17 cellular contexts compared by ENCODE assay signal in the genomic region with DNA sequence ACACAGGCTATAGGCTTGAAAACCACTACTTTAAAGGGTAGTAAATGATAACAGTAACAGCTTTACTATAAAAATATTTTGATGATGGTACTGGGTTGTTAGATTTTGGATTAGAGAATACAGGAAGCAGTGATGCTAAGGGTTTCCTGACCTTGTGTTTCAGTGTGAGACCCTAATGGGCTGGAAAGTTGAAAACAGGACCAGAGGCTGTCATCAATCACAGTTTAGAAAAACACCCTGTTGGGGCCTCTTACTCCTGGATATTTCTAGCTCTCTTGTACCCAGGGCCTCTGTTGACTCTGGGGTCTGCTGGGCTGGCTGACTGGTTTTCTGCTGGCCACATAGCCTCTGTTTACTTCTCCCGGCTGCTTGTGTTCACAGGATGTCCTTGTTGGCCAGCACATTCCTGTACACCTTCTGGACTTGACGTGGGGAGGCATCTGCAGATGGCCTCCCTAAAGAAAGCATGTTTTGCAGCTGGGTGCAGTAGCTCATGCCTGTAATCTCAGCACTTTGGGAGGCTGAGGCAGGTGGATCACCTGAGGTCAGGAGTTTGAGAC.
"Had no signal": no experiment of that assay in that cellular context is flagged by ENCODE, and none has a peak within 500 bp of the region (broad histone marks: within the 10 kb centered on the region; RNA-seq: fewer than 3 reads in every experiment).

No MANE protein-coding gene starts in this region.

- H3K27ac Mint-ChIP-seq: activated CD4-positive, alpha-beta T cell treated with anti-CD3 and anti-CD28 coated beads, Interleukin-2, amount 10 ng/mL, durations not matched to agents 7 days and 5 days; activated naive CD4-positive, alpha-beta T cell treated with anti-CD3 and anti-CD28 coated beads, Interleukin-2, amount 50 U/mL, for 72 hours; activated T-cell treated with anti-CD3 and anti-CD28 coated beads, Interleukin-2, amount 50 U/mL, for 72 hours; endodermal cell had no signal

- H3K9me3 Mint-ChIP-seq: activated CD4-positive, alpha-beta T cell treated with anti-CD3 and anti-CD28 coated beads, Interleukin-2, amount 10 ng/mL, durations not matched to agents 7 days and 5 days; activated naive CD4-positive, alpha-beta T cell treated with anti-CD3 and anti-CD28 coated beads, Interleukin-2, amount 50 U/mL, for 72 hours; activated T-cell treated with anti-CD3 and anti-CD28 coated beads, Interleukin-2, amount 50 U/mL, for 72 hours; neural crest cell had no signal

- ATAC-seq: activated naive CD4-positive, alpha-beta T cell treated with anti-CD3 and anti-CD28 coated beads, Interleukin-2, amount 50 U/mL, for 72 hours; activated T-cell treated with anti-CD3 and anti-CD28 coated beads, Interleukin-2, amount 50 U/mL, for 72 hours; body of pancreas; pancreas had no signal

- H3K27me3 Mint-ChIP-seq: activated CD4-positive, alpha-beta T cell treated with anti-CD3 and anti-CD28 coated beads, Interleukin-2, amount 10 ng/mL, durations not matched to agents 7 days and 5 days had no signal

- H3K9me3 ChIP-seq: body of pancreas, pancreas, upper lobe of left lung had no signal

- H3K4me3 Mint-ChIP-seq: activated CD4-positive, alpha-beta T cell treated with anti-CD3 and anti-CD28 coated beads, Interleukin-2, amount 10 ng/mL, durations not matched to agents 7 days and 5 days; activated T-cell treated with anti-CD3 and anti-CD28 coated beads, Interleukin-2, amount 50 U/mL, for 72 hours; endodermal cell; neural crest cell had no signal

- H3K27me3 ChIP-seq: body of pancreas, pancreas, upper lobe of left lung had no signal

- H3K4me3 ChIP-seq: body of pancreas, pancreas, SK-N-MC, upper lobe of left lung had no signal

- H3K4me1 Mint-ChIP-seq: activated CD4-positive, alpha-beta T cell treated with anti-CD3 and anti-CD28 coated beads, Interleukin-2, amount 10 ng/mL, durations not matched to agents 7 days and 5 days; endodermal cell; neural crest cell had no signal

- H3K27ac ChIP-seq: SK-N-MC had no signal

- H3K4me1 ChIP-seq: pancreas had no signal

- DNase-seq: activated CD4-positive, alpha-beta T cell treated with anti-CD3 and anti-CD28 coated beads, Interleukin-2, amount 10 ng/mL, durations not matched to agents 7 days and 5 days; activated CD8-positive, alpha-beta memory T cell treated with anti-CD3 and anti-CD28 coated beads, Interleukin-2, amount 50 U/mL, for 48 hours; activated gamma-delta T cell; activated T-cell treated with anti-CD3 and anti-CD28 coated beads, Interleukin-2, amount 50 U/mL, for 72 hours; amniotic stem cell; body of pancreas; central memory CD4-positive, alpha-beta T cell; endodermal cell; hypothalamus; kidney; pancreas; stimulated activated CD4-positive, alpha-beta T cell treated with anti-CD3 and anti-CD28 coated beads, Interleukin-4, amount 100 ng/mL, for 24 hours; stimulated activated naive CD4-positive, alpha-beta T cell; upper lobe of left lung had no signal
